In genomic region chr1:22749919-22750670, GRCh38 we compare ENCODE assay signal across 8 cellular contexts. TPM values are rescaled to one million over a fixed set of nuclear protein-coding genes. Genes with fewer than 3 reads are reported as not detected.
DNase-seq lines count a peak whose midpoint lies in the region; ATAC-seq and TF ChIP-seq lines count a peak whose summit lies in the region.

No MANE protein-coding gene starts in this region.

- H3K27me3 Mint-ChIP-seq in CD8-positive, alpha-beta T cell (ENCODE audit: low read depth): peaks cover 8% of the 10 kb centered on the region

- POLR2A ChIA-PET in CD8-positive, alpha-beta T cell (lab: Charles Lee): no interaction called here

- in situ Hi-C loops in G401 (cut with HindIII; ENCODE audit: low sequenced_read_pairs): no loop called here

- H3K4me3 ChIP-seq in GM12865 (ENCODE audit: low read depth, low read length) (no peak overlapping the region), colonic mucosa (no peak overlapping the region), mucosa of stomach (ENCODE audit: low read length) (no peak overlapping the region)
- H3K4me3 ChIP-seq in CD8-positive, alpha-beta T cell (ENCODE audit: low read depth, low read length): no peak overlapping the region

- intact Hi-C loops in colonic mucosa (cut with DNase I): no loop called here
- intact Hi-C loops in CD8-positive, alpha-beta T cell (cut with DNase I, micrococcal nuclease): no loop called here

- no peaks in the 10 kb centered on the region for H3K9me3 Mint-ChIP-seq in CD8-positive, alpha-beta T cell

- H3K4me3 Mint-ChIP-seq in CD8-positive, alpha-beta T cell: no peak overlapping the region

- no peaks in the 10 kb centered on the region for H3K4me1 Mint-ChIP-seq in CD8-positive, alpha-beta T cell (ENCODE audit: low read depth)

- no peak for TF ChIP-seq CTCF in GM12865 (IDR thresholded peaks at IDR 0.05; ENCODE audit: insufficient read depth, low read depth, low read length, missing control alignments)
- TF ChIP-seq CTCF in colonic mucosa (IDR thresholded peaks at IDR 0.05): no peak
- no peak for TF ChIP-seq CTCF in CD8-positive, alpha-beta T cell (IDR thresholded peaks at IDR 0.05)

- H3K27me3 ChIP-seq in colonic mucosa (no peaks in the 10 kb centered on the region), mucosa of stomach (ENCODE audit: control insufficient read depth, insufficient read depth, low read length) (no peaks in the 10 kb centered on the region)
- H3K27me3 ChIP-seq in CD8-positive, alpha-beta T cell (ENCODE audit: insufficient read depth, low read length): no peaks in the 10 kb centered on the region

- peak overlapping the region; percentile 51 for H3K27ac ChIP-seq in colonic mucosa
- H3K27ac ChIP-seq in CD8-positive, alpha-beta T cell (ENCODE audit: low read depth, low read length): no peak overlapping the region

- H3K36me3 ChIP-seq in colonic mucosa: no peaks in the 10 kb centered on the region
- no peaks in the 10 kb centered on the region for H3K36me3 ChIP-seq in mucosa of stomach (ENCODE audit: control insufficient read depth, insufficient read depth, low read length)
- no peaks in the 10 kb centered on the region for H3K36me3 ChIP-seq in CD8-positive, alpha-beta T cell (ENCODE audit: insufficient read depth, low read length)

- H3K36me3 Mint-ChIP-seq in CD8-positive, alpha-beta T cell: no peaks in the 10 kb centered on the region

- H3K9me3 ChIP-seq in colonic mucosa: no peaks in the 10 kb centered on the region
- H3K9me3 ChIP-seq in mucosa of stomach (ENCODE audit: control insufficient read depth, low read length): no peaks in the 10 kb centered on the region
- no peaks in the 10 kb centered on the region for H3K9me3 ChIP-seq in CD8-positive, alpha-beta T cell (ENCODE audit: low read length)

- H3K27ac Mint-ChIP-seq in CD8-positive, alpha-beta T cell: no peak overlapping the region

- no peak for ATAC-seq in CD8-positive, alpha-beta T cell
- no peak for ATAC-seq in GM18517 (IDR thresholded peaks at IDR 0.05; ENCODE audit: unreplicated experiment)

- CTCF ChIA-PET in CD8-positive, alpha-beta T cell (lab: Charles Lee): no interaction called here

- H3K9ac ChIP-seq in colonic mucosa (ENCODE audit: low read depth in 2 of 2, low read length in 2 of 2): peak overlapping the region in 1 of 2 donors; percentile 14
- H3K9ac ChIP-seq in mucosa of stomach (ENCODE audit: low read length): peak overlapping the region; percentile 7

- DNase-seq in GM12865 (ENCODE audit: low read depth) (peak; percentile 62), NCI-H2196 treated with DMSO at 0.1 percent for 48 hours (lab: John Stamatoyannopoulos, UW; ENCODE audit: unreplicated experiment) (peak; percentile 74), colonic mucosa (peak; percentile 61), NK-92 (lab: John Stamatoyannopoulos, UW; ENCODE audit: unreplicated experiment) (no peak), G401 (ENCODE audit: low spot score) (no peak)
- DNase-seq in CD8-positive, alpha-beta T cell: no peak

- H3K4me1 ChIP-seq in colonic mucosa (peaks cover 11% of the 10 kb centered on the region), mucosa of stomach (ENCODE audit: control insufficient read depth, insufficient read depth, low read length) (peaks cover 29% of the 10 kb centered on the region)
- H3K4me1 ChIP-seq in CD8-positive, alpha-beta T cell (ENCODE audit: insufficient read depth, low read length): no peaks in the 10 kb centered on the region

RNA-seq across cellular contexts. Expression of gene EPHB2, which starts 39.5 kb away (rescaled TPM):
- 100 to 1,000 TPM in 1 of 2 donors, 10 to 100 TPM in 1; 71.9 to 150 TPM for total RNA-seq in colonic mucosa
- 0.14 and 1.1 TPM in 2 replicates for total RNA-seq in G401 (2014; rRNA removed; shearing (Covaris generic))
- not detected for total RNA-seq in CD8-positive, alpha-beta T cell

Comparison
In these comparisons a context has a peak if more than half of its experiments do, and no peak if none do; other contexts are left out.
1. DNase-seq: peak in GM12865 (single experiment), NCI-H2196 treated with DMSO at 0.1 percent for 48 hours (single experiment) and colonic mucosa (single experiment); none in NK-92 (single experiment), G401 (single experiment) and CD8-positive, alpha-beta T cell (0 of 7).
2. RNA of gene EPHB2, which starts 39.5 kb away (total RNA-seq): 71.9 to 150 TPM in colonic mucosa; 0.14 to 1.1 TPM in G401 and not detected in CD8-positive, alpha-beta T cell; every median in the first group is over 10 times any median in the second.